8 cellular contexts compared by ENCODE assay signal in the genomic region with DNA sequence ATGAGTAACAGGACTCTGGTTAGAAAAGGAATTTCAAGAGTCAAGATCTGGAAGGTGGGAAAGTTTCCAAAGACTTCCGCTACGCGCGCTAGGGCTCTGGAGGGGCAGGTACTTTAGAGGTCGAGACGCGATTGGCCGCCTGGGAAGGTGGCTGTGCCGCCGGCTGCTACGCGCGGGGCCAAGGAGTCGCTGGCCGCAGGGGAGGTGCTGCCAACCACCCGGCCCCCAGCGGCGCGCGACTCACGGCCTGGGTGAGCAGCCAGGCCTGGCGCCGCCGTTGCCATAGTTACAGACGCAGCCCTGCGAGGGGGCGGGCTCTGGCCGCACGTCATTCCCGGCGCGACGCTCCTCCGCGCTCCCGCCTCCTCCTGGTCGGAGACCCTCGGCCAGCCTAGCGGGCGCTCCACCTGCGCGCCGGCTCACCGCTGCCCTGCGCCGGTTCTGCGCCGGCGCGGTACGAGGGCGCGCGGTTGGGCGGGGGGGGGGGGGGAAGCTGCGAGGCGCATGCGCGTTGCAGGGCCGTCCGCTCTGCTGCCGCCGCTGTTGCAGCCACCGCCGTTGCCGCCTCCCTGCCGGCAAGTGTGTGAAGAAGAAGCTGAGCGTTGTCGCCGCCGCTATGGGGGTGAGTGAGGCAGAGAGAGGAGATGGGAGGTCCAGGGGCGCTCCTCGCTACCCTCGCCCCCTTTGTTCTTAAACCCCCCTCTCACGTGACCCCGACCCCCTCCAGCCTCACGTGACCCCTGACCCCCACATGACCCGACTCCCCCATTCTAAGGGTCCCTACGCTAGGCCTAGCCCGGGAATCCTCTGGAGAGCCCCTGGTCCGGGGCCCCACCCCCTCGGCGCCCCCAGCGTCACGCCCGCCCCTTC. TPM values are rescaled to one million over a fixed set of nuclear protein-coding genes. Genes with fewer than 3 reads are reported as not detected.
DNase-seq lines count a peak whose midpoint lies in the region; ATAC-seq and TF ChIP-seq lines count a peak whose summit lies in the region.

A gene (plus strand): TSS at position 522 of the 870 bp plus-strand sequence. CDS start 95 bp downstream, at position 617.

- H3K27ac ChIP-seq in WERI-Rb-1 = peak within 1 kb of the TSS; percentile 95
- peak within 1 kb of the TSS; percentile 75 for H3K27ac ChIP-seq in mammary epithelial cell (ENCODE audit: insufficient read depth, low read depth, low read length)
- H3K27ac ChIP-seq in spleen = peak within 1 kb of the TSS in 7 of 8 donors; percentile 41 to 87 (median 82)

- no TSS peak for BruUV-seq in mammary epithelial cell (replicated peaks; lab: Mats Ljungman, UMichigan)

- peaks cover 5 to 10% (median 9%) of the 10 kb centered on the region in 3 donors for H3K27me3 Mint-ChIP-seq in immature natural killer cell (ENCODE audit: low read depth in 3 of 3)

- no peaks in the 10 kb centered on the region for H3K36me3 Mint-ChIP-seq in immature natural killer cell

- DNase-seq in AG08396 (ENCODE audit: low spot score) (peak; percentile 100), NCI-H2227 (lab: John Stamatoyannopoulos, UW; ENCODE audit: unreplicated experiment) (peak; percentile 98), WERI-Rb-1 (peak; percentile 97), mammary epithelial cell (peak; percentile 98), immature natural killer cell (peak; percentile 97 to 98 (median 97)), spleen (peak; percentile 98)

- WGBS in mammary epithelial cell (ENCODE audit: low coverage, missing lambda C conversion rate) = 0% methylated on average over 13 of the region's 86 CpGs
- WGBS in spleen, 5 donors = 0 to 3% (median 0%) methylated on average over 16 to 86 of the region's 86 CpGs

- TF ChIP-seq CTCF in WERI-Rb-1 (IDR thresholded peaks at IDR 0.05; ENCODE audit: low read depth, low read length) (no peak), mammary epithelial cell (conservative IDR thresholded peaks at IDR 0.05 in 1 of 2, IDR thresholded peaks at IDR 0.05 in 1 of 2; ENCODE audit: extremely low read depth in 1 of 2, insufficient read depth in 1 of 2, low read depth in 1 of 2, low read length in 2 of 2) (no peak), spleen (IDR thresholded peaks at IDR 0.05 in 8 of 11, conservative IDR thresholded peaks at IDR 0.05 in 3 of 11) (peak in 5 of 11 experiments; percentile 9 to 53 (median 33))

- peak in 1 of 3 donors; percentile 71 for TF ChIP-seq POLR2A in spleen (IDR thresholded peaks at IDR 0.05)

- dilution Hi-C loops in mammary epithelial cell (cut with HindIII; ENCODE audit: low sequenced_read_pairs) = no loop called here

- H3K27ac Mint-ChIP-seq in immature natural killer cell = peak within 1 kb of the TSS; percentile 86 to 98 (median 94)

- H3K4me1 ChIP-seq in mammary epithelial cell (ENCODE audit: insufficient read depth, low read length) (peaks cover 9% of the 10 kb centered on the region), spleen (peaks cover 13 to 56% (median 38%) of the 10 kb centered on the region in 6 donors)

- peak within 1 kb of the TSS; percentile 98 for H2AFZ ChIP-seq in mammary epithelial cell (ENCODE audit: low read depth, low read length)

- in situ Hi-C loops in mammary epithelial cell (cut with MboI; ENCODE audit: low sequenced_read_pairs in 2 of 2) = no loop called here

- H3K27me3 ChIP-seq in WERI-Rb-1 (ENCODE audit: insufficient read depth, low read depth, severe bottlenecking) (no peaks in the 10 kb centered on the region), mammary epithelial cell (ENCODE audit: insufficient read depth, low read length) (no peaks in the 10 kb centered on the region), spleen (replicated peaks in 1 of 7) (no peaks in the 10 kb centered on the region)

- H3K4me3 Mint-ChIP-seq in immature natural killer cell = peak within 1 kb of the TSS; percentile 85 to 93 (median 92)

- peak within 1 kb of the TSS; percentile 68 for H3K9ac ChIP-seq in mammary epithelial cell (ENCODE audit: insufficient read depth, low read length)

- intact Hi-C loops in mammary epithelial cell (cut with micrococcal nuclease) (loop anchor here (1.0 to 5.0 kb wide), 4 partner anchors 21 to 51 kb away; a partner anchor contains a TSS), spleen (cut with DNase I; ENCODE audit: low total_unique reads) (no loop called here)

- peak; percentile 92 for ATAC-seq in GM18909 (IDR thresholded peaks at IDR 0.05; ENCODE audit: poor library complexity, unreplicated experiment)
- ATAC-seq in HG03159 (IDR thresholded peaks at IDR 0.05; ENCODE audit: unreplicated experiment) = peak; percentile 88

- H3K4me2 ChIP-seq in mammary epithelial cell (ENCODE audit: insufficient read depth, low read depth, low read length) = peak within 1 kb of the TSS; percentile 94

- H3K36me3 ChIP-seq in WERI-Rb-1 (peaks cover 19% of the 10 kb centered on the region), mammary epithelial cell (ENCODE audit: insufficient read depth, low read length) (no peaks in the 10 kb centered on the region), spleen (peaks cover 0 to 5% (median 0%) of the 10 kb centered on the region in 6 donors)

- peaks cover 30 to 33% of the 10 kb centered on the region in 2 donors for H3K4me1 Mint-ChIP-seq in immature natural killer cell

- H3K79me2 ChIP-seq in mammary epithelial cell (ENCODE audit: insufficient read depth, low read length) = peaks cover 43% of the 10 kb centered on the region

- no peaks in the 10 kb centered on the region for H4K20me1 ChIP-seq in mammary epithelial cell (ENCODE audit: insufficient read depth, low read length)

- H3K9me3 Mint-ChIP-seq in immature natural killer cell = no peaks in the 10 kb centered on the region

- H3K9me3 ChIP-seq in WERI-Rb-1 (ENCODE audit: severe bottlenecking) = peaks cover 2% of the 10 kb centered on the region
- no peaks in the 10 kb centered on the region for H3K9me3 ChIP-seq in mammary epithelial cell (replicated peaks; ENCODE audit: insufficient read depth, low read length)
- no peaks in the 10 kb centered on the region for H3K9me3 ChIP-seq in spleen

- H3K4me3 ChIP-seq in WERI-Rb-1 (ENCODE audit: low read depth, low read length) = peak within 1 kb of the TSS; percentile 76
- H3K4me3 ChIP-seq in mammary epithelial cell (replicated peaks in 1 of 3; ENCODE audit: insufficient read depth in 1 of 3, low read depth in 2 of 3, low read length in 3 of 3) = peak within 1 kb of the TSS; percentile 72 to 92 (median 81)
- peak within 1 kb of the TSS; percentile 51 to 85 (median 73) for H3K4me3 ChIP-seq in spleen

- CTCF ChIA-PET in mammary epithelial cell (lab: Charles Lee; ENCODE audit: low non-redundant PET) = no interaction called here

RNA-seq across cellular contexts. Expression of the gene that starts here (rescaled TPM):
- 10 to 100 TPM; 16.3 to 20.2 TPM for total RNA-seq in mammary epithelial cell
- polyA plus RNA-seq in mammary epithelial cell = 18.0 TPM
- 19.3 TPM for polyA minus RNA-seq in mammary epithelial cell
- 10 to 100 TPM; 17.9 to 32.3 (median 18.0) TPM for polyA plus RNA-seq in immature natural killer cell
- total RNA-seq in spleen = 10 to 100 TPM; 27.2 to 45.4 (median 35.9) TPM
- polyA plus RNA-seq in spleen = 10 to 100 TPM; 12.1 to 21.4 (median 19.8) TPM

Comparison
In these comparisons a context has a peak if more than half of its experiments do, and no peak if none do; other contexts are left out.
1. Peak in every context shown above with its lines: DNase-seq, ATAC-seq, H3K4me3 ChIP-seq and H3K27ac ChIP-seq.